ENCODE assay signal across 1 cellular context in genomic region chr16:89299357-89300111, GRCh38.
A peak's percentile ranks its signal among the peaks of the same experiment; 100 is the strongest.
TF ChIP-seq lines count a peak whose summit lies in the region.

No MANE protein-coding gene starts in this region.

TF ChIP-seq in K562, 482 proteins besides CTCF, POLR2A, EP300 and RAD21:
- TF ChIP-seq RBM22 (IDR thresholded peaks at IDR 0.05; ENCODE audit: low read depth, low read length, poor library complexity, severe bottlenecking): peak; percentile 77
- peak; percentile 61 for TF ChIP-seq POLR2G (IDR thresholded peaks at IDR 0.05; ENCODE audit: low read depth, low read length)
